ENCODE assay signal across 17 cellular contexts in the genomic region with DNA sequence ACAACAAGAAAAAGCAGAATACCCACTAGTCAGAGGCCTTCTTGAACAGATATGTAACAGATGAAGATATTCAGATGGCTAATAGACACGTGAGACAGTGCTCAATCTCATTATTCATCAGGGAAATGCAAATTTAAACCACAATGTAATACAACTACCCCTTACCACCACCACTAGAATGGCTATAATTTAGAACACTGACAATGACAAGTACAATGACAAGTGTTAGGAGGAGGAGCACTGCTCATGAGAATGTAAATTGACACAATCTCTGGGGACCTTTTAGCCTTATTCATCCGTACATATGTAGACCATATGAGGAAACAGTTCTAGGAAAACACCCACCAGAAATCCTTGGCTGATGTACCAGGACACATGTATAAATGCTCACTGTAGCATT. TPM values are rescaled to one million over a fixed set of nuclear protein-coding genes. Genes with fewer than 3 reads are reported as not detected.
DNase-seq lines count a peak whose midpoint lies in the region; ATAC-seq and TF ChIP-seq lines count a peak whose summit lies in the region.
"Had no signal": no experiment of that assay in that cellular context is flagged by ENCODE, and none has a peak within 500 bp of the region (broad histone marks: within the 10 kb centered on the region; RNA-seq: fewer than 3 reads in every experiment).

No MANE protein-coding gene starts in this region.

- H3K27ac Mint-ChIP-seq in memory B cell = peak overlapping the region; percentile 38
- H3K27ac Mint-ChIP-seq: H9 had no signal

- TF ChIP-seq CTCF in A673 (conservative IDR thresholded peaks at IDR 0.05; ENCODE audit: low read depth, low read length) = no peak
- TF ChIP-seq CTCF in OCI-LY7 (conservative IDR thresholded peaks at IDR 0.05; ENCODE audit: low read length) = no peak

- peak; percentile 40 for ATAC-seq in GM19397 (IDR thresholded peaks at IDR 0.05; ENCODE audit: unreplicated experiment)
- peak; percentile 53 for ATAC-seq in memory B cell (ENCODE audit: low read depth)
- no peak for ATAC-seq in HG02623 (IDR thresholded peaks at IDR 0.05; ENCODE audit: unreplicated experiment)
- ATAC-seq: K562, Right ventricle myocardium inferior had no signal

- H3K27me3 ChIP-seq in A673 (replicated peaks; ENCODE audit: insufficient read depth, low read depth, low read length, poor library complexity) = no peaks in the 10 kb centered on the region
- H3K27me3 ChIP-seq: Peyer's patch had no signal

- CTCF ChIA-PET in A673 (lab: Charles Lee) = no interaction called here
- CTCF ChIA-PET in OCI-LY7 (lab: Charles Lee; ENCODE audit: unreplicated experiment) = no interaction called here

- DNase-seq in A673 (ENCODE audit: low spot score) (peak; percentile 38), OCI-LY7 (ENCODE audit: low spot score) (peak; percentile 14), memory B cell (ENCODE audit: low spot score in 2 of 2) (no peak), A172 (ENCODE audit: low spot score) (no peak), NCI-H1417 treated with DMSO at 0.1 percent for 48 hours (lab: John Stamatoyannopoulos, UW) (no peak)
- DNase-seq: AML-193, COR-L47, H9, NCI-H1048, NCI-H2171, NCI-H510A, Peyer's patch had no signal

- H3K4me1 Mint-ChIP-seq in memory B cell = peaks cover 6% of the 10 kb centered on the region
- H3K4me1 Mint-ChIP-seq: H9 had no signal

- no peaks in the 10 kb centered on the region for H3K9me2 ChIP-seq in OCI-LY7 (ENCODE audit: insufficient read depth, low read length)

- H3K4me3 Mint-ChIP-seq in memory B cell = no peak overlapping the region
- H3K4me3 Mint-ChIP-seq: CD14-positive monocyte, H9 had no signal

- H3K27ac ChIP-seq in A673 (ENCODE audit: low read depth, low read length, poor library complexity, severe bottlenecking) (no peak overlapping the region), OCI-LY7 (ENCODE audit: low read depth, low read length, poor library complexity, severe bottlenecking) (no peak overlapping the region)
- H3K27ac ChIP-seq: Peyer's patch had no signal

- no peaks in the 10 kb centered on the region for H3K9me3 ChIP-seq in A673 (ENCODE audit: low read depth, low read length, poor library complexity, severe bottlenecking)
- no peaks in the 10 kb centered on the region for H3K9me3 ChIP-seq in OCI-LY7 (ENCODE audit: low read length)
- H3K9me3 ChIP-seq: Peyer's patch had no signal

- intact Hi-C loops in A673 (cut with micrococcal nuclease; ENCODE audit: unreplicated experiment) = no loop called here
- intact Hi-C loops in OCI-LY7 (cut with micrococcal nuclease; ENCODE audit: unreplicated experiment) = no loop called here

- H3K4me2 ChIP-seq in OCI-LY7 (ENCODE audit: low read length) = peak overlapping the region; percentile 25; the same call in 1 of the 2 replicates

- POLR2A ChIA-PET in A673 (lab: Charles Lee; ENCODE audit: low non-redundant PET) = no interaction called here
- POLR2A ChIA-PET in OCI-LY7 (lab: Charles Lee) = no interaction called here

- no peak overlapping the region for H2AFZ ChIP-seq in OCI-LY7 (ENCODE audit: low read length)

- H3K4me1 ChIP-seq in A673 (ENCODE audit: insufficient read depth, low read length, poor library complexity, severe bottlenecking) (no peaks in the 10 kb centered on the region), OCI-LY7 (ENCODE audit: insufficient read depth, low read length, poor library complexity, severe bottlenecking) (peaks cover 8% of the 10 kb centered on the region)
- H3K4me1 ChIP-seq: Peyer's patch had no signal

- BruUV-seq in A673 (replicated peaks; lab: Mats Ljungman, UMichigan) (no TSS peak), OCI-LY7 (replicated peaks; lab: Mats Ljungman, UMichigan) (no TSS peak)

- H3K36me3 ChIP-seq in A673 (ENCODE audit: insufficient read depth, low read length, poor library complexity, severe bottlenecking) = no peaks in the 10 kb centered on the region
- peaks cover 32% of the 10 kb centered on the region for H3K36me3 ChIP-seq in OCI-LY7 (ENCODE audit: insufficient read depth, low read length)

- no peaks in the 10 kb centered on the region for H3K27me3 Mint-ChIP-seq in memory B cell

- no peaks in the 10 kb centered on the region for H3K9me3 Mint-ChIP-seq in memory B cell
- H3K9me3 Mint-ChIP-seq: CD14-positive monocyte had no signal

- H3K79me2 ChIP-seq in OCI-LY7 (ENCODE audit: insufficient read depth, low read depth, low read length) = no peaks in the 10 kb centered on the region

- no peaks in the 10 kb centered on the region for H4K20me1 ChIP-seq in OCI-LY7 (ENCODE audit: insufficient read depth, low read length)

- H3K4me3 ChIP-seq in A673 (ENCODE audit: low read depth, low read length, poor library complexity, severe bottlenecking) (no peak overlapping the region), OCI-LY7 (ENCODE audit: low read depth, low read length, poor library complexity, severe bottlenecking) (no peak overlapping the region)
- H3K4me3 ChIP-seq: K562, Peyer's patch had no signal

- peaks cover 17% of the 10 kb centered on the region for H3K36me3 Mint-ChIP-seq in memory B cell

RNA-seq across cellular contexts. Expression of a gene that starts 13.1 kb away (rescaled TPM):
- total RNA-seq in A673 (2021) = 11.2 and 12.3 TPM in 2 replicates
- 4.9 and 7.1 TPM in 2 replicates for total RNA-seq in OCI-LY7 (2014; rRNA removed; shearing (Covaris generic))
- total RNA-seq in OCI-LY7 (2022) = 12.3 and 12.8 TPM in 2 replicates
- 4.0 and 8.9 TPM in 2 replicates for total RNA-seq in A172 (2014; rRNA removed; shearing (Covaris generic))

Comparison
In these comparisons a context has a peak if more than half of its experiments do, and no peak if none do; other contexts are left out.
1. DNase-seq: peak in A673 (single experiment) and OCI-LY7 (single experiment); none in memory B cell (0 of 2), A172 (single experiment) and NCI-H1417 treated with DMSO at 0.1 percent for 48 hours (single experiment).